15 cellular contexts compared by ENCODE assay signal in the genomic region with DNA sequence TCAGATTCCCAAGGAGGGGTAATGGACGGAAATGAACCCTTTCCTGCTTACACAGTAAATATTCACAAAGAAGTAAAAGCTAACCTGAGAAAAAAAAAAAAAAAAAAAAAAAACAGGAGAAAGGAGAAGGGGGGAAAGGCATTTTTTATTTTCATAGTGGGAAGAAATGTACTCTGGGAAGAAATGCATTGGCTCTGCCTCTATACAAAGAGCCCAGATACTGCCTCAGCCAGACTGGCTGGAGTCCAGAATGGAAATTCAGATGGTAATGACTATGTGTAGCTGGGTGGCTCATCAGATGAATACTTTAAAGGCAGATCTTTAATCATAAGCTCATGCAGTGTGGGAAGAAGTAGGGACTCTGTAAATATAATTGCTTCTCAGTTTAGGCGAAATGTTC.
DNase-seq lines count a peak whose midpoint lies in the region; ATAC-seq, FAIRE-seq and TF ChIP-seq lines count a peak whose summit lies in the region.
"Had no signal": no experiment of that assay in that cellular context is flagged by ENCODE, and none has a peak within 500 bp of the region (broad histone marks: within the 10 kb centered on the region; RNA-seq: fewer than 3 reads in every experiment).

No MANE protein-coding gene starts in this region.

- peaks cover 5% of the 10 kb centered on the region for H3K4me1 ChIP-seq in A673 (ENCODE audit: insufficient read depth, low read length, poor library complexity, severe bottlenecking)
- H3K4me1 ChIP-seq in endothelial cell of umbilical vein (ENCODE audit: control insufficient read depth, extremely low read depth, insufficient read depth, low read length): peaks cover 2% of the 10 kb centered on the region
- peaks cover 0 to 24% (median 19%) of the 10 kb centered on the region in 4 donors for H3K4me1 ChIP-seq in sigmoid colon

- POLR2A ChIA-PET in A673 (lab: Charles Lee; ENCODE audit: low non-redundant PET): no interaction called here
- POLR2A ChIA-PET in endothelial cell of umbilical vein (lab: Charles Lee): no interaction called here

- no peaks in the 10 kb centered on the region for H3K36me3 ChIP-seq in A673 (ENCODE audit: insufficient read depth, low read length, poor library complexity, severe bottlenecking)
- no peaks in the 10 kb centered on the region for H3K36me3 ChIP-seq in endothelial cell of umbilical vein (ENCODE audit: control insufficient read depth in 2 of 2, extremely low read depth in 1 of 2, insufficient read depth in 2 of 2, low read length in 2 of 2)
- no peaks in the 10 kb centered on the region for H3K36me3 ChIP-seq in sigmoid colon
- H3K36me3 ChIP-seq: HAP-1 had no signal

- no peak overlapping the region for H3K9ac ChIP-seq in endothelial cell of umbilical vein (replicated peaks; ENCODE audit: extremely low read depth, insufficient read depth, low read length)
- H3K9ac ChIP-seq: parathyroid adenoma had no signal

- FAIRE-seq in endothelial cell of umbilical vein (lab: Jason Lieb, UNC): no peak

- BruUV-seq in A673 (replicated peaks; lab: Mats Ljungman, UMichigan) (no TSS peak), endothelial cell of umbilical vein (replicated peaks; lab: Mats Ljungman, UMichigan) (no TSS peak)

- H3K4me3 ChIP-seq in A673 (ENCODE audit: low read depth, low read length, poor library complexity, severe bottlenecking) (no peak overlapping the region), endothelial cell of umbilical vein (replicated peaks in 1 of 3; ENCODE audit: insufficient read depth in 1 of 3, low read depth in 1 of 3, low read length in 3 of 3) (no peak overlapping the region), sigmoid colon (no peak overlapping the region)
- H3K4me3 ChIP-seq: body of pancreas, HAP-1 had no signal

- H3K79me2 ChIP-seq in endothelial cell of umbilical vein (ENCODE audit: control insufficient read depth, insufficient read depth, low read length): no peaks in the 10 kb centered on the region
- H3K79me2 ChIP-seq: parathyroid adenoma had no signal

- no peak overlapping the region for H3K27ac ChIP-seq in A673 (ENCODE audit: low read depth, low read length, poor library complexity, severe bottlenecking)
- H3K27ac ChIP-seq in endothelial cell of umbilical vein (ENCODE audit: insufficient read depth, low read depth, low read length): no peak overlapping the region
- H3K27ac ChIP-seq in sigmoid colon: no peak overlapping the region
- H3K27ac ChIP-seq: body of pancreas, parathyroid adenoma had no signal

- H3K27me3 ChIP-seq in A673 (replicated peaks; ENCODE audit: insufficient read depth, low read depth, low read length, poor library complexity) (no peaks in the 10 kb centered on the region), endothelial cell of umbilical vein (ENCODE audit: control insufficient read depth in 2 of 2, insufficient read depth in 2 of 2, low read length in 2 of 2) (no peaks in the 10 kb centered on the region), sigmoid colon (no peaks in the 10 kb centered on the region)
- H3K27me3 ChIP-seq: body of pancreas had no signal

- H3K4me1 Mint-ChIP-seq in activated naive CD8-positive, alpha-beta T cell treated with anti-CD3 and anti-CD28 coated beads for 36 hours: peaks cover 4% of the 10 kb centered on the region

- no peaks in the 10 kb centered on the region for H3K9me3 Mint-ChIP-seq in activated naive CD8-positive, alpha-beta T cell treated with anti-CD3 and anti-CD28 coated beads for 36 hours

- TF ChIP-seq POLR2A in endothelial cell of umbilical vein (IDR thresholded peaks at IDR 0.05; ENCODE audit: low read depth, low read length) (no peak), sigmoid colon (IDR thresholded peaks at IDR 0.05) (no peak)

- CTCF ChIA-PET in A673 (lab: Charles Lee) (no interaction called here), endothelial cell of umbilical vein (lab: Charles Lee) (interaction anchor here (0.8 to 1.8 kb wide), 4 partner anchors 10 to 19 kb away, joined by 3 to 6 read pairs (median 4); no protein-coding TSS in a partner anchor)

- H3K36me3 Mint-ChIP-seq in activated naive CD8-positive, alpha-beta T cell treated with anti-CD3 and anti-CD28 coated beads for 36 hours: no peaks in the 10 kb centered on the region

- ATAC-seq in HG03097 (IDR thresholded peaks at IDR 0.05; ENCODE audit: low FRiP score, unreplicated experiment): no peak
- ATAC-seq: body of pancreas had no signal

- dilution Hi-C loops in endothelial cell of umbilical vein (cut with MboI; ENCODE audit: extremely low pct_ligation_motif_present, low sequenced_read_pairs): no loop called here

- H2AFZ ChIP-seq in endothelial cell of umbilical vein (ENCODE audit: low read depth, low read length): no peak overlapping the region
- H2AFZ ChIP-seq: parathyroid adenoma had no signal

- H3K9me1 ChIP-seq in endothelial cell of umbilical vein (replicated peaks; ENCODE audit: control insufficient read depth, extremely low read depth, insufficient read depth, low read length): no peaks in the 10 kb centered on the region

- H3K4me3 Mint-ChIP-seq in activated naive CD8-positive, alpha-beta T cell treated with anti-CD3 and anti-CD28 coated beads for 36 hours: no peak overlapping the region

- no peak overlapping the region for H3K4me2 ChIP-seq in endothelial cell of umbilical vein (ENCODE audit: insufficient read depth, low read length)

- DNase-seq in A673 (ENCODE audit: low spot score): peak; percentile 33
- peak; percentile 25 for DNase-seq in EL
- peak; percentile 87 for DNase-seq in NCI-H69 (lab: John Stamatoyannopoulos, UW)
- peak; percentile 27 for DNase-seq in endothelial cell of umbilical vein (ENCODE audit: low read depth, low spot score)
- DNase-seq in stimulated activated CD4-positive, alpha-beta T cell treated with anti-CD3 and anti-CD28 coated beads, Interleukin-1b, Interleukin-23, amount 100 ng/mL, for 48 hours: no peak
- no peak for DNase-seq in activated naive CD8-positive, alpha-beta T cell treated with anti-CD3 and anti-CD28 coated beads for 36 hours
- DNase-seq in sigmoid colon: no peak
- DNase-seq: activated CD4-positive, alpha-beta T cell treated with anti-CD3 and anti-CD28 coated beads, Interleukin-2, amount 50 U/mL, for 48 hours; body of pancreas; KG1; left cardiac atrium; NCI-H187 had no signal

- 92 to 93% methylated on average over 2 of the region's 2 CpGs for WGBS in sigmoid colon, 2 donors

- H3K9me3 ChIP-seq in A673 (ENCODE audit: low read depth, low read length, poor library complexity, severe bottlenecking) (no peaks in the 10 kb centered on the region), endothelial cell of umbilical vein (replicated peaks; ENCODE audit: control insufficient read depth, insufficient read depth, low read length) (no peaks in the 10 kb centered on the region), sigmoid colon (no peaks in the 10 kb centered on the region)
- H3K9me3 ChIP-seq: body of pancreas, HAP-1 had no signal

- H3K27ac Mint-ChIP-seq in activated naive CD8-positive, alpha-beta T cell treated with anti-CD3 and anti-CD28 coated beads for 36 hours: no peak overlapping the region

- no peak for TF ChIP-seq EP300 in sigmoid colon (IDR thresholded peaks at IDR 0.05)

- intact Hi-C loops in A673 (cut with micrococcal nuclease; ENCODE audit: unreplicated experiment) (no loop called here), endothelial cell of umbilical vein (cut with micrococcal nuclease) (no loop called here), sigmoid colon (cut with DNase I) (no loop called here)

- TF ChIP-seq CTCF in A673 (conservative IDR thresholded peaks at IDR 0.05; ENCODE audit: low read depth, low read length): no peak
- TF ChIP-seq CTCF in endothelial cell of umbilical vein (IDR thresholded peaks at IDR 0.05; ENCODE audit: extremely low read depth in 1 of 2, insufficient read depth in 1 of 2, low read depth in 1 of 2, low read length in 2 of 2): no peak
- no peak for TF ChIP-seq CTCF in sigmoid colon (IDR thresholded peaks at IDR 0.05)

- no peaks in the 10 kb centered on the region for H4K20me1 ChIP-seq in endothelial cell of umbilical vein (replicated peaks; ENCODE audit: control insufficient read depth, extremely low read depth, insufficient read depth, low read length)

- peaks cover 3% of the 10 kb centered on the region for H3K27me3 Mint-ChIP-seq in activated naive CD8-positive, alpha-beta T cell treated with anti-CD3 and anti-CD28 coated beads for 36 hours

TF ChIP-seq in endothelial cell of umbilical vein, 7 proteins besides CTCF, POLR2A, EP300 and RAD21:
- TF ChIP-seq, protein P1, sequence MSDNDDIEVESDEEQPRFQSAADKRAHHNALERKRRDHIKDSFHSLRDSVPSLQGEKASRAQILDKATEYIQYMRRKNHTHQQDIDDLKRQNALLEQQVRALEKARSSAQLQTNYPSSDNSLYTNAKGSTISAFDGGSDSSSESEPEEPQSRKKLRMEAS (IDR thresholded peaks at IDR 0.05; ENCODE audit: insufficient read depth, insufficient read length): no peak

Comparison
In these comparisons a context has a peak if more than half of its experiments do, and no peak if none do; other contexts are left out.
1. DNase-seq: peak in A673 (single experiment), EL (single experiment), NCI-H69 (single experiment) and endothelial cell of umbilical vein (single experiment); none in stimulated activated CD4-positive, alpha-beta T cell treated with anti-CD3 and anti-CD28 coated beads, Interleukin-1b, Interleukin-23, amount 100 ng/mL, for 48 hours (single experiment), activated naive CD8-positive, alpha-beta T cell treated with anti-CD3 and anti-CD28 coated beads for 36 hours (single experiment) and sigmoid colon (single experiment).